9 cellular contexts compared by ENCODE assay signal in the genomic region with DNA sequence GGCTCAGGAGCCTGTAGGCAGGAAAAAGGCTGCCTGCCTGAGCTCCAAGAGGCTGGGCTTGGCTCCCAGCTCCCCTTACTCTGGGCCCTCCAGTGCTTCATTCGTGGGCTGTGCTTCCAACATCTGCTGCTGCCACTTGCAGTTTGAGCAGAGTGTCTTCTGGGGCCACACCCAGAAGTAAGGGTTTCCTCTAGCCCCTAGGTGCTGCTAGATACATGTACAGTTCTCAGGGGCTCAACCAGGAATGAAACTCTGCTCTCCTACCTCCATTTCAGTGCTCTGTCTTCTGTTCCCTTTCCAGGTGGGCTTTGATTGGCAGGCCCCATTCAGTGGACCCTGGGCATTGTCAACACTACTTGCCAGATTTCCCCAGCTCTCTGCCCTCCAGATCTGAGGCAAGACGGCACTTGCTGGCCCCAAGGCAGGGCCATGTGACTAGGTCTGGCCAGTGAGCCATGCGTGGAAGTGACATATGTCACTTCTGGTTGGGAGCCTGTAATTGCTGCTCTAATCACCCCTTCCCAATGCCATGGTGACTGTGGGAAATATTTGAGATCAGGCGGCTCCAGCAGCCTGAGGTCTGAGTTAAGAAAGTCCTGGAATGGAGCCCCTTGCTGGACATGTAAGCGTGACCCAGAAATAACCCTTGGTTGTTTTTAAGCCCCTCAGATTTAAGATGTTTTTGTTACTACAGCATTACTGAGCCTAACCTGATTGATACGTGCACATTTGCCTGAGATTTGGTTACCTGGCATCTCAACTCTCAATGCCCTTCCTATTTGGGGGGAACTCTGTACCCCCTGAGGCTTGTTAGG. TPM values are rescaled to one million over a fixed set of nuclear protein-coding genes. Genes with fewer than 3 reads are reported as not detected.
DNase-seq lines count a peak whose midpoint lies in the region; ATAC-seq, FAIRE-seq and TF ChIP-seq lines count a peak whose summit lies in the region.
"Had no signal": no experiment of that assay in that cellular context is flagged by ENCODE, and none has a peak within 500 bp of the region (broad histone marks: within the 10 kb centered on the region; RNA-seq: fewer than 3 reads in every experiment).

No MANE protein-coding gene starts in this region.

- ATAC-seq in Right ventricle myocardium inferior (peak; percentile 59), GM18861 (IDR thresholded peaks at IDR 0.05; ENCODE audit: unreplicated experiment) (no peak), GM21737 (IDR thresholded peaks at IDR 0.05; ENCODE audit: unreplicated experiment) (no peak)

- H2AK5ac ChIP-seq in H1 (ENCODE audit: low read depth, low read length) = peak overlapping the region; percentile 48; the same call in 1 of the 2 replicates

- H3K27ac ChIP-seq in right atrium auricular region = no peak overlapping the region
- H3K27ac ChIP-seq in H1 (ENCODE audit: low read depth, low read length) = no peak overlapping the region
- peak overlapping the region; percentile 90 for H3K27ac ChIP-seq in temporal lobe (ENCODE audit: low read depth, low read length)

- H3K4me1 ChIP-seq in right atrium auricular region (peaks cover 0 to 12% of the 10 kb centered on the region in 2 donors), Loucy (ENCODE audit: insufficient read depth, low read length, poor library complexity, severe bottlenecking) (no peaks in the 10 kb centered on the region), H1 (replicated peaks in 1 of 4; ENCODE audit: control insufficient read depth in 3 of 4, insufficient read depth in 4 of 4, low read length in 3 of 4) (peaks cover 12 to 18% (median 16%) of the 10 kb centered on the region in 4 experiments)

- no peak overlapping the region for H3K14ac ChIP-seq in H1 (ENCODE audit: insufficient read length)

- H4K5ac ChIP-seq in H1 (ENCODE audit: insufficient read length, low read depth, low read length) = no peak overlapping the region

- H3K79me1 ChIP-seq in H1 (ENCODE audit: low read depth, low read length) = no peaks in the 10 kb centered on the region

- intact Hi-C loops in Right ventricle myocardium inferior (cut with DNase I) = loop anchor here (5.0 kb wide), 1 partner anchor 41 kb away; no protein-coding TSS in a partner anchor

- no peaks in the 10 kb centered on the region for H3F3A ChIP-seq in Loucy (ENCODE audit: low read depth)

- H2AFZ ChIP-seq in Loucy (ENCODE audit: low read length) (0 out of 2 replicates have a peak overlapping the region, but pooled peaks have one; percentile 19), H1 (ENCODE audit: low read length) (no peak overlapping the region)

- no peak for TF ChIP-seq EP300 in H1 (IDR thresholded peaks at IDR 0.05; ENCODE audit: borderline replicate concordance in 1 of 2, low read depth in 2 of 2, low read length in 2 of 2)

- H2BK120ac ChIP-seq in H1 (replicated peaks; ENCODE audit: low read depth, low read length) = peak overlapping the region; percentile 47

- 0 out of 4 replicates have a peak, but pooled peaks have one; percentile 3 for TF ChIP-seq RAD21 in H1 (IDR thresholded peaks at IDR 0.05 in 1 of 2, conservative IDR thresholded peaks at IDR 0.05 in 1 of 2; ENCODE audit: low read depth in 2 of 2, low read length in 2 of 2)

- H3K9me3 ChIP-seq in right atrium auricular region = no peaks in the 10 kb centered on the region
- no peaks in the 10 kb centered on the region for H3K9me3 ChIP-seq in Loucy (ENCODE audit: insufficient read depth, low read depth, low read length)
- no peaks in the 10 kb centered on the region for H3K9me3 ChIP-seq in H1 (ENCODE audit: insufficient read depth in 2 of 2, low read depth in 1 of 2, low read length in 1 of 2)

- no peaks in the 10 kb centered on the region for H3K27me3 ChIP-seq in right atrium auricular region
- no peaks in the 10 kb centered on the region for H3K27me3 ChIP-seq in Loucy (ENCODE audit: insufficient read depth, low read length, poor library complexity, severe bottlenecking)
- no peaks in the 10 kb centered on the region for H3K27me3 ChIP-seq in H1 (replicated peaks in 1 of 4; ENCODE audit: control insufficient read depth in 3 of 4, extremely low read depth in 1 of 4, insufficient read depth in 3 of 4, low read length in 3 of 4)

- WGBS in H1 (ENCODE audit: extremely low coverage in 1 of 2, insufficient coverage in 1 of 2, insufficient read length in 1 of 2, insufficient replicate concordance in 2 of 2, low coverage in 1 of 2, low lambda C conversion rate in 2 of 2, missing lambda C conversion rate in 1 of 2), 2 experiments = 86% methylated on average over 6 of the region's 6 CpGs; no CpG with 5 or more reads in 1 of the 2 experiments

- H4K20me1 ChIP-seq in Loucy (ENCODE audit: insufficient read depth, low read length, poor library complexity, severe bottlenecking) (no peaks in the 10 kb centered on the region), H1 (replicated peaks in 1 of 2; ENCODE audit: control insufficient read depth in 1 of 2, insufficient read depth in 2 of 2, low read length in 2 of 2) (no peaks in the 10 kb centered on the region)

- no peak overlapping the region for H3K56ac ChIP-seq in H1 (replicated peaks; ENCODE audit: insufficient read length, low read depth, low read length)

- peak overlapping the region; percentile 76; the same call in 1 of the 2 replicates for H2BK5ac ChIP-seq in H1 (ENCODE audit: low read depth, low read length)

- H3K9ac ChIP-seq in Loucy (ENCODE audit: low read depth, low read length, poor library complexity, severe bottlenecking) (no peak overlapping the region), H1 (replicated peaks in 1 of 4; ENCODE audit: extremely low read depth in 1 of 4, low read depth in 3 of 4, low read length in 3 of 4) (no peak overlapping the region)

- peak overlapping the region; percentile 65 for H2BK15ac ChIP-seq in H1 (ENCODE audit: low read length)

- POLR2A ChIA-PET in H1 (lab: Charles Lee; ENCODE audit: partially characterized antibody) = no interaction called here

- H3K23ac ChIP-seq in H1 (ENCODE audit: insufficient read length) = no peak overlapping the region

- peak overlapping the region; percentile 69 for H4K91ac ChIP-seq in H1 (replicated peaks; ENCODE audit: insufficient read length, low read length)

- CTCF ChIA-PET in H1 (lab: Charles Lee; ENCODE audit: partially characterized antibody) = interaction anchor here (0.7 to 5.4 kb wide), 11 partner anchors 12 to 691 kb away, joined by 3 to 72 read pairs (median 3); no protein-coding TSS in a partner anchor

- no peak for DNase-seq in Right ventricle myocardium inferior (ENCODE audit: missing footprints)
- DNase-seq in right atrium auricular region (ENCODE audit: low spot score) = no peak
- DNase-seq in H1 (ENCODE audit: low read depth in 1 of 2, low spot score in 2 of 2) = no peak
- no peak for DNase-seq in NCI-H1048 (lab: John Stamatoyannopoulos, UW)

- H3K4ac ChIP-seq in H1 (replicated peaks; ENCODE audit: insufficient read length, low read depth, low read length) = peak overlapping the region; percentile 49

- H2BK12ac ChIP-seq in H1 (ENCODE audit: low read depth, low read length) = peak overlapping the region; percentile 90; the same call in 1 of the 2 replicates

- TF ChIP-seq POLR2A in H1 (IDR thresholded peaks at IDR 0.05; ENCODE audit: control extremely low read depth in 1 of 2, low read depth in 2 of 2, low read length in 2 of 2) = no peak

- H3K4me3 ChIP-seq in right atrium auricular region (no peak overlapping the region), Loucy (ENCODE audit: low read length, poor library complexity, severe bottlenecking) (no peak overlapping the region), H1 (ENCODE audit: extremely low read depth in 1 of 4, insufficient read depth in 2 of 4, low read depth in 3 of 4, low read length in 4 of 4) (no peak overlapping the region)

- no peak overlapping the region for H3K18ac ChIP-seq in H1 (ENCODE audit: extremely low read depth, low read length)

- H3K79me2 ChIP-seq in Loucy (ENCODE audit: insufficient read depth, low read length) (no peaks in the 10 kb centered on the region), H1 (ENCODE audit: control insufficient read depth in 1 of 2, insufficient read depth in 2 of 2, low read length in 2 of 2) (no peaks in the 10 kb centered on the region)

- no peaks in the 10 kb centered on the region for H3K23me2 ChIP-seq in H1 (ENCODE audit: low read depth, low read length)

- H4K8ac ChIP-seq in H1 (ENCODE audit: extremely low read depth, insufficient read depth, low read length) = no peak overlapping the region; the same call in 1 of the 2 replicates

- H3K9me2 ChIP-seq in Loucy (replicated peaks; ENCODE audit: low read depth, low read length) = no peaks in the 10 kb centered on the region

- TF ChIP-seq CTCF in right atrium auricular region (IDR thresholded peaks at IDR 0.05) (peak in 1 of 2 donors; percentile 43), Loucy (conservative IDR thresholded peaks at IDR 0.05; ENCODE audit: low read length) (no peak), H1 (IDR thresholded peaks at IDR 0.05; ENCODE audit: control extremely low read depth in 1 of 3, insufficient read depth in 1 of 3, low read depth in 1 of 3, low read length in 3 of 3) (no peak)

- peak overlapping the region; percentile 91 for H2BK20ac ChIP-seq in H1 (ENCODE audit: low read length)

- FAIRE-seq in H1 (lab: Jason Lieb, UNC) = no peak
- FAIRE-seq: keratinocyte had no signal

- H3K4me2 ChIP-seq in Loucy (ENCODE audit: low read depth, low read length, poor library complexity, severe bottlenecking) (no peak overlapping the region), H1 (ENCODE audit: insufficient read depth in 1 of 2, low read depth in 2 of 2, low read length in 2 of 2) (no peak overlapping the region)

- no peaks in the 10 kb centered on the region for H3K36me3 ChIP-seq in right atrium auricular region
- no peaks in the 10 kb centered on the region for H3K36me3 ChIP-seq in Loucy (ENCODE audit: insufficient read depth, low read length)
- no peaks in the 10 kb centered on the region for H3K36me3 ChIP-seq in H1 (ENCODE audit: control insufficient read depth in 2 of 4, insufficient read depth in 4 of 4, low read length in 3 of 4)

TF ChIP-seq in H1, 55 proteins besides CTCF, POLR2A, EP300 and RAD21:
- no peak for TF ChIP-seq NANOG (IDR thresholded peaks at IDR 0.05; ENCODE audit: insufficient read depth, low read depth, low read length, poor library complexity, severe bottlenecking)

RNA-seq across cellular contexts. Expression of gene BOD1, which starts 9.4 kb away (rescaled TPM):
- total RNA-seq in Right ventricle myocardium inferior = 46.4 TPM
- 10 to 100 TPM; 36.9 to 43.2 TPM for total RNA-seq in right atrium auricular region
- 143 and 149 TPM in 2 replicates for total RNA-seq in H1 (2021; fragmentation: NEBNext Ultra II Directional; extraction: Animal tissue kit (Norgen Biotek cat#: 25700))
- 83.1 and 107 TPM in 2 replicates for polyA plus RNA-seq in H1 (2011; rRNA removed)
- polyA plus RNA-seq in H1 (2011; cell fraction: cytosol; rRNA removed) = 127 TPM
- polyA plus RNA-seq in H1 (2011; cell fraction: nucleus; rRNA removed) = 58.0 TPM
- 133 to 170 TPM (median 136 TPM) in 4 replicates for polyA plus RNA-seq in H1 (2012, experiment 1 of 2)
- polyA plus RNA-seq in H1 (2012, experiment 2 of 2) = 111 TPM
- 117 TPM for polyA plus RNA-seq in H1 (2013, experiment 1 of 2)
- polyA plus RNA-seq in H1 (2013, experiment 2 of 2) = 117 TPM
- 114 and 131 TPM in 2 replicates for polyA minus RNA-seq in H1 (2011; rRNA and poly(A)+ RNA removed)
- polyA minus RNA-seq in H1 (2011; cell fraction: cytosol; rRNA and poly(A)+ RNA removed) = 68.5 TPM
- polyA minus RNA-seq in H1 (2011; cell fraction: nucleus; rRNA and poly(A)+ RNA removed) = 60.4 TPM
- total RNA-seq in temporal lobe = 44.5 TPM
